ENCODE assay signal across 13 cellular contexts in genomic region chr13:36359301-36359950, GRCh38. TPM values are rescaled to one million over a fixed set of nuclear protein-coding genes. Genes with fewer than 3 reads are reported as not detected.
DNase-seq lines count a peak whose midpoint lies in the region; ATAC-seq and TF ChIP-seq lines count a peak whose summit lies in the region.
"Had no signal": no experiment of that assay in that cellular context is flagged by ENCODE, and none has a peak within 500 bp of the region (broad histone marks: within the 10 kb centered on the region; RNA-seq: fewer than 3 reads in every experiment).

No MANE protein-coding gene starts in this region.

- TF ChIP-seq EP300 in gastroesophageal sphincter (IDR thresholded peaks at IDR 0.05): no peak

- H3K27ac ChIP-seq in SK-N-MC (peak overlapping the region; percentile 65; the same call in 1 of the 2 replicates), gastroesophageal sphincter (peak overlapping the region in 3 of 4 donors; percentile 26 to 71 (median 27)), liver (ENCODE audit: low read depth in 1 of 2, low read length in 2 of 2) (peak overlapping the region; percentile 36 to 47), testis (peak overlapping the region; percentile 0 to 79), smooth muscle cell (ENCODE audit: low read depth) (no peak overlapping the region)
- H3K27ac ChIP-seq: BLaER1 treated with 17β-estradiol and CSF1 and Interleukin-3, amounts not matched to agents 10 nM and 100 nM had no signal

- TF ChIP-seq RAD21 in liver (IDR thresholded peaks at IDR 0.05): no peak

- H2AFZ ChIP-seq in smooth muscle cell (ENCODE audit: low read depth): no peak overlapping the region
- H2AFZ ChIP-seq: GM23338 had no signal

- H3K9me3 ChIP-seq in SK-N-MC (ENCODE audit: low read depth, low read length): no peaks in the 10 kb centered on the region
- H3K9me3 ChIP-seq in gastroesophageal sphincter: no peaks in the 10 kb centered on the region
- H3K9me3 ChIP-seq in liver (ENCODE audit: control insufficient read depth in 4 of 4, low read length in 3 of 4): no peaks in the 10 kb centered on the region
- H3K9me3 ChIP-seq in testis: no peaks in the 10 kb centered on the region
- H3K9me3 ChIP-seq in smooth muscle cell (replicated peaks; ENCODE audit: low read depth): no peaks in the 10 kb centered on the region
- H3K9me3 ChIP-seq: Caco-2 had no signal

- 50 to 75% methylated on average over 1 of the region's 1 CpG for WGBS in gastroesophageal sphincter (ENCODE audit: low coverage in 1 of 2), 2 donors
- WGBS in liver: 35% methylated on average over 1 of the region's 1 CpG
- WGBS in testis, 2 donors: 50 to 68% methylated on average over 1 of the region's 1 CpG
- WGBS in smooth muscle cell (ENCODE audit: low lambda C conversion rate): 92% methylated on average over 1 of the region's 1 CpG

- DNase-seq in SK-N-MC (ENCODE audit: low read depth, low spot score) (no peak), testis (no peak), smooth muscle cell (lab: John Stamatoyannopoulos, UW; ENCODE audit: unreplicated experiment) (no peak), NAMALWA (ENCODE audit: low spot score) (no peak), RKO (ENCODE audit: low spot score) (no peak)
- DNase-seq: Caco-2; CD4-positive, CD25-positive, alpha-beta regulatory T cell; HCEC 1CT had no signal

- H3K4me1 ChIP-seq in gastroesophageal sphincter (peaks cover 7 to 39% (median 9%) of the 10 kb centered on the region in 3 donors), liver (ENCODE audit: control insufficient read depth in 4 of 4, insufficient read depth in 4 of 4, low read length in 3 of 4) (peaks cover 0 to 27% (median 23%) of the 10 kb centered on the region in 4 donors), testis (no peaks in the 10 kb centered on the region), smooth muscle cell (ENCODE audit: low read depth) (no peaks in the 10 kb centered on the region)
- H3K4me1 ChIP-seq: BLaER1 treated with 17β-estradiol and CSF1 and Interleukin-3, amounts not matched to agents 10 nM and 100 nM; Caco-2 had no signal

- H3F3A ChIP-seq in smooth muscle cell (ENCODE audit: low read depth): no peaks in the 10 kb centered on the region

- H3K4me2 ChIP-seq in smooth muscle cell: no peak overlapping the region
- H3K4me2 ChIP-seq: BLaER1 treated with 17β-estradiol and CSF1 and Interleukin-3, amounts not matched to agents 10 nM and 100 nM; GM23338 had no signal

- intact Hi-C loops in testis (cut with DNase I; ENCODE audit: low total_unique reads): no loop called here

- TF ChIP-seq POLR2A in gastroesophageal sphincter (IDR thresholded peaks at IDR 0.05) (no peak), testis (IDR thresholded peaks at IDR 0.05) (no peak)

- TF ChIP-seq CTCF in gastroesophageal sphincter (IDR thresholded peaks at IDR 0.05) (no peak), liver (IDR thresholded peaks at IDR 0.05; ENCODE audit: low read depth, low read length, missing input control) (no peak), testis (IDR thresholded peaks at IDR 0.05) (no peak), smooth muscle cell (IDR thresholded peaks at IDR 0.05; ENCODE audit: borderline replicate concordance, insufficient read depth, poor library complexity, severe bottlenecking) (no peak)

- H3K36me3 ChIP-seq in SK-N-MC (ENCODE audit: insufficient read depth, low read length) (no peaks in the 10 kb centered on the region), gastroesophageal sphincter (no peaks in the 10 kb centered on the region), liver (ENCODE audit: control insufficient read depth in 4 of 4, insufficient read depth in 3 of 4, low read depth in 1 of 4, low read length in 3 of 4) (no peaks in the 10 kb centered on the region), testis (ENCODE audit: low read depth, missing control alignments) (no peaks in the 10 kb centered on the region), smooth muscle cell (ENCODE audit: low read depth) (no peaks in the 10 kb centered on the region)
- H3K36me3 ChIP-seq: BLaER1 treated with 17β-estradiol and CSF1 and Interleukin-3, amounts not matched to agents 10 nM and 100 nM had no signal

- no peaks in the 10 kb centered on the region for H4K20me1 ChIP-seq in smooth muscle cell (ENCODE audit: low read depth)
- H4K20me1 ChIP-seq: BLaER1 treated with 17β-estradiol and CSF1 and Interleukin-3, amounts not matched to agents 10 nM and 100 nM had no signal

- ATAC-seq in gastroesophageal sphincter (no peak), GM21528 (IDR thresholded peaks at IDR 0.05; ENCODE audit: low FRiP score, unreplicated experiment) (no peak)
- ATAC-seq: GM23338 had no signal

- H3K9ac ChIP-seq in SK-N-MC (ENCODE audit: insufficient read length) (no peak overlapping the region), liver (ENCODE audit: low read depth in 1 of 2, low read length in 2 of 2) (peak overlapping the region in 1 of 2 donors; percentile 31), smooth muscle cell (ENCODE audit: low read depth) (no peak overlapping the region)
- H3K9ac ChIP-seq: BLaER1 treated with 17β-estradiol and CSF1 and Interleukin-3, amounts not matched to agents 10 nM and 100 nM had no signal

- no peaks in the 10 kb centered on the region for H3K79me2 ChIP-seq in smooth muscle cell (ENCODE audit: low read depth)

- H3K4me3 ChIP-seq in SK-N-MC (no peak overlapping the region), gastroesophageal sphincter (no peak overlapping the region), liver (ENCODE audit: low read depth in 1 of 3, low read length in 3 of 3) (peak overlapping the region in 2 of 3 donors; percentile 20 to 31), testis (no peak overlapping the region), smooth muscle cell (no peak overlapping the region)
- H3K4me3 ChIP-seq: BLaER1 treated with 17β-estradiol and CSF1 and Interleukin-3, amounts not matched to agents 10 nM and 100 nM; GM23338 had no signal

- H3K27me3 ChIP-seq in gastroesophageal sphincter: no peaks in the 10 kb centered on the region
- H3K27me3 ChIP-seq in liver (ENCODE audit: control insufficient read depth in 4 of 4, insufficient read depth in 4 of 4, low read length in 3 of 4): no peaks in the 10 kb centered on the region
- no peaks in the 10 kb centered on the region for H3K27me3 ChIP-seq in testis
- no peaks in the 10 kb centered on the region for H3K27me3 ChIP-seq in smooth muscle cell (ENCODE audit: low read depth)
- H3K27me3 ChIP-seq: BLaER1 treated with 17β-estradiol and CSF1 and Interleukin-3, amounts not matched to agents 10 nM and 100 nM had no signal

TF ChIP-seq in liver, 16 proteins besides CTCF, POLR2A, EP300 and RAD21 (continues in another document):
- no peak for TF ChIP-seq ZBTB33 (IDR thresholded peaks at IDR 0.05)
- TF ChIP-seq FOXA2 (IDR thresholded peaks at IDR 0.05): peak; percentile 9
- TF ChIP-seq FOXA1 (IDR thresholded peaks at IDR 0.05): no peak
- TF ChIP-seq RXRA (IDR thresholded peaks at IDR 0.05): peak in 1 of 2 donors; percentile 20
- no peak for TF ChIP-seq REST (IDR thresholded peaks at IDR 0.05)
- no peak for TF ChIP-seq YY1 (IDR thresholded peaks at IDR 0.05)
- TF ChIP-seq MAX (IDR thresholded peaks at IDR 0.05): no peak
- TF ChIP-seq NR2F2 (IDR thresholded peaks at IDR 0.05): no peak
- TF ChIP-seq EGR1 (IDR thresholded peaks at IDR 0.05; ENCODE audit: low read depth in 2 of 2): no peak
- no peak for TF ChIP-seq TAF1 (conservative IDR thresholded peaks at IDR 0.05)

RNA-seq across cellular contexts. Expression of gene SPART, which starts 13.2 kb away (rescaled TPM):
- total RNA-seq in gastroesophageal sphincter (100 to 1,000 TPM; 113 to 173 (median 128) TPM), liver (10 to 100 TPM; 14.9 to 15.3 TPM), testis (10 to 100 TPM; 43.3 to 48.9 TPM), smooth muscle cell (44.0 and 71.1 TPM in 2 replicates)
- polyA plus RNA-seq in liver (1 to 10 TPM; 6.9 to 7.2 TPM), testis (ENCODE audit: insufficient read depth, low read depth, low replicate concordance) (66.2 TPM), smooth muscle cell (39.0 and 45.1 TPM in 2 replicates)
- total RNA-seq: Caco-2 had no signal

Comparison
In these comparisons a context has a peak if more than half of its experiments do, and no peak if none do; other contexts are left out.
1. H3K4me3 ChIP-seq: peak in liver (2 of 3); none in SK-N-MC (single experiment), gastroesophageal sphincter (0 of 2), testis (0 of 2) and smooth muscle cell (single experiment).